ENCODE assay signal across 24 cellular contexts in the genomic region with DNA sequence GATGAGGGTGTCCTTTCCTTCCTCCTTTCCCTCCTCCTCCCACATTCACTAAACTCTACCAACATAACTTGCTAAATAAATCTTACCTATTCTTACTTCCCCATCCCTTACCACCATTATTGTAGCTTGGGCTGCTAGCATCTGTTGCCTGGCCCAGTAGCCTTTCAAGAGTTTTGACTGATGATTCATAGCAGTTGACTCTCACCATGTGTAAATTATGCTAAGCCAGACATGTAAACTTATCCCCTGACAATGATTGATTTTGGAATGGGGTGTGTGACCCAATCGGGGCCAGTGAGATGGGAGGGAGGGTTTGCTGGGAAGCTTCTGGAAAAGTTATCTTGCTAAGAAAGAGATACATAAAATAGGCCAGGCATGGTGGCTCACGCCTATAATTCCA.
DNase-seq lines count a peak whose midpoint lies in the region; ATAC-seq, FAIRE-seq and TF ChIP-seq lines count a peak whose summit lies in the region.
"Had no signal": no experiment of that assay in that cellular context is flagged by ENCODE, and none has a peak within 500 bp of the region (broad histone marks: within the 10 kb centered on the region; RNA-seq: fewer than 3 reads in every experiment).

No MANE protein-coding gene starts in this region.

- H3K9me3 ChIP-seq in HCT116 (ENCODE audit: control insufficient read depth in 1 of 2, insufficient read depth in 1 of 2, low read depth in 1 of 2, low read length in 2 of 2) (no peaks in the 10 kb centered on the region), astrocyte (ENCODE audit: insufficient read depth, low read depth, low read length) (no peaks in the 10 kb centered on the region), T-helper 17 cell (ENCODE audit: control insufficient read depth, low read length, poor library complexity, severe bottlenecking) (no peaks in the 10 kb centered on the region)

- CTCF ChIA-PET in HCT116 (lab: Charles Lee): no interaction called here

- no peak for TF ChIP-seq RAD21 in HCT116 (IDR thresholded peaks at IDR 0.05; ENCODE audit: low read depth)

- no peaks in the 10 kb centered on the region for H3K9me2 ChIP-seq in HCT116 (ENCODE audit: insufficient read depth)

- TF ChIP-seq CTCF in HCT116 (IDR thresholded peaks at IDR 0.05 in 2 of 3, conservative IDR thresholded peaks at IDR 0.05 in 1 of 3; ENCODE audit: borderline replicate concordance in 1 of 3, insufficient read depth in 1 of 3, low read depth in 2 of 3, low read length in 2 of 3) (no peak), astrocyte (IDR thresholded peaks at IDR 0.05; ENCODE audit: insufficient read depth, low read depth, low read length) (no peak), foreskin fibroblast (IDR thresholded peaks at IDR 0.05; ENCODE audit: low read depth, low read length) (no peak), omental fat pad (IDR thresholded peaks at IDR 0.05) (no peak), lower leg skin (IDR thresholded peaks at IDR 0.05) (no peak)

- H3K4me3 ChIP-seq in HCT116 (replicated peaks in 1 of 2; ENCODE audit: low read depth in 1 of 2, low read length in 2 of 2) (no peak overlapping the region), astrocyte (ENCODE audit: insufficient read depth, low read depth, low read length) (no peak overlapping the region), foreskin fibroblast (ENCODE audit: low read depth in 1 of 2, low read length in 2 of 2) (no peak overlapping the region), lower leg skin (ENCODE audit: low read depth, poor library complexity, severe bottlenecking) (no peak overlapping the region)
- H3K4me3 ChIP-seq: stomach had no signal

- H3K27me3 ChIP-seq in HCT116 (ENCODE audit: insufficient read depth, low read length) (no peaks in the 10 kb centered on the region), astrocyte (ENCODE audit: insufficient read depth, low read length) (no peaks in the 10 kb centered on the region)
- H3K27me3 ChIP-seq: stomach had no signal

- H4K20me1 ChIP-seq in HCT116 (ENCODE audit: insufficient read depth): no peaks in the 10 kb centered on the region
- H4K20me1 ChIP-seq in astrocyte (ENCODE audit: insufficient read depth, low read length): no peaks in the 10 kb centered on the region

- no peak overlapping the region for H3K9ac ChIP-seq in HCT116 (ENCODE audit: low read length)
- no peak overlapping the region for H3K9ac ChIP-seq in astrocyte (ENCODE audit: low read length)

- H3K36me3 ChIP-seq in HCT116 (ENCODE audit: control insufficient read depth in 1 of 2, insufficient read depth in 2 of 2, low read length in 2 of 2): no peaks in the 10 kb centered on the region
- no peaks in the 10 kb centered on the region for H3K36me3 ChIP-seq in astrocyte (ENCODE audit: insufficient read depth, low read length)
- H3K36me3 ChIP-seq: stomach had no signal

- POLR2A ChIA-PET in HCT116 (lab: Charles Lee): no interaction called here

- ATAC-seq in HCT116: no peak
- ATAC-seq in omental fat pad (ENCODE audit: low FRiP score): no peak
- ATAC-seq in T-helper 17 cell: no peak
- ATAC-seq: effector memory CD8-positive, alpha-beta T cell; HepG2; Panc1; T-cell had no signal

- intact Hi-C loops in HCT116 (cut with micrococcal nuclease) (no loop called here), lower leg skin (cut with DNase I; ENCODE audit: low total_unique reads) (no loop called here)

- H3K27me3 Mint-ChIP-seq in astrocyte (ENCODE audit: low read depth, unreplicated experiment) (no peaks in the 10 kb centered on the region), T-helper 17 cell (no peaks in the 10 kb centered on the region)

- H3K79me2 ChIP-seq in HCT116 (ENCODE audit: insufficient read depth, low read length) (no peaks in the 10 kb centered on the region), astrocyte (ENCODE audit: insufficient read depth, low read length) (no peaks in the 10 kb centered on the region)

- no peak overlapping the region for H3K4me3 Mint-ChIP-seq in astrocyte (ENCODE audit: unreplicated experiment)
- H3K4me3 Mint-ChIP-seq in T-helper 17 cell: no peak overlapping the region
- H3K4me3 Mint-ChIP-seq: activated CD4-positive, alpha-beta memory T cell treated with anti-CD3 and anti-CD28 coated beads, Interleukin-2, amount 10 ng/mL, durations not matched to agents 7 days and 5 days; activated naive CD8-positive, alpha-beta T cell; effector memory CD8-positive, alpha-beta T cell; memory B cell; nephron; T-cell had no signal

- peaks cover 8% of the 10 kb centered on the region for H3K9me3 Mint-ChIP-seq in astrocyte (ENCODE audit: unreplicated experiment)

- H3K27ac Mint-ChIP-seq in astrocyte (ENCODE audit: unreplicated experiment) (no peak overlapping the region), T-helper 17 cell (no peak overlapping the region)
- H3K27ac Mint-ChIP-seq: activated CD4-positive, alpha-beta memory T cell treated with anti-CD3 and anti-CD28 coated beads, Interleukin-2, amount 10 ng/mL, durations not matched to agents 7 days and 5 days; activated naive CD8-positive, alpha-beta T cell; effector memory CD8-positive, alpha-beta T cell; memory B cell; T-cell had no signal

- no peaks in the 10 kb centered on the region for H3K36me3 Mint-ChIP-seq in astrocyte (ENCODE audit: low read depth, unreplicated experiment)
- H3K36me3 Mint-ChIP-seq in T-helper 17 cell (ENCODE audit: low read depth): no peaks in the 10 kb centered on the region
- H3K36me3 Mint-ChIP-seq: memory B cell, T-cell had no signal

- RAD21 ChIA-PET in HCT116 (lab: Charles Lee; ENCODE audit: low non-redundant PET in 1 of 2, low total read pairs in 2 of 2, uncharacterized antibody in 2 of 2, unreplicated experiment in 2 of 2): no interaction called here

- no TSS peak for BruUV-seq in HCT116 (replicated peaks; lab: Mats Ljungman, UMichigan)

- WGBS in lower leg skin, 2 donors: 59 to 69% methylated on average over 2 of the region's 2 CpGs

- H3K4me1 Mint-ChIP-seq in astrocyte (ENCODE audit: low read depth, unreplicated experiment): peaks cover 14% of the 10 kb centered on the region
- no peaks in the 10 kb centered on the region for H3K4me1 Mint-ChIP-seq in T-helper 17 cell
- H3K4me1 Mint-ChIP-seq: activated CD4-positive, alpha-beta memory T cell treated with anti-CD3 and anti-CD28 coated beads, Interleukin-2, amount 10 ng/mL, durations not matched to agents 7 days and 5 days; memory B cell; T-cell had no signal

- H3K27ac ChIP-seq in HCT116 (ENCODE audit: low read depth, low read length) (no peak overlapping the region), astrocyte (ENCODE audit: low read depth, low read length) (no peak overlapping the region)
- H3K27ac ChIP-seq: stomach, VCaP had no signal

- H3K4me1 ChIP-seq in HCT116 (ENCODE audit: control insufficient read depth in 1 of 2, insufficient read depth in 2 of 2, low read length in 2 of 2) (peaks cover 0 to 7% of the 10 kb centered on the region in 2 experiments; a peak in 1 of 4 replicates), astrocyte (ENCODE audit: insufficient read depth, low read length) (peaks cover 17% of the 10 kb centered on the region)

- no peak for FAIRE-seq in astrocyte (lab: Jason Lieb, UNC)
- FAIRE-seq: GM18507, HepG2 had no signal

- no peak overlapping the region for H2AFZ ChIP-seq in HCT116 (ENCODE audit: low read depth, low read length, poor library complexity, severe bottlenecking)
- no peak overlapping the region for H2AFZ ChIP-seq in astrocyte (ENCODE audit: low read depth, low read length)

- H3K4me2 ChIP-seq in HCT116 (ENCODE audit: low read length) (0 out of 2 replicates have a peak overlapping the region, but pooled peaks have one; percentile 18), astrocyte (ENCODE audit: low read length) (peak overlapping the region; percentile 37)

- DNase-seq in AG08396 (ENCODE audit: low spot score) (peak; percentile 53), HCT116 (ENCODE audit: low read depth, low spot score) (no peak), astrocyte (ENCODE audit: low read depth) (peak; percentile 78), foreskin fibroblast (peak; percentile 64 to 75), omental fat pad (ENCODE audit: low spot score) (no peak), T-helper 17 cell (no peak), H4 (ENCODE audit: low spot score) (no peak), lower leg skin (ENCODE audit: low spot score in 2 of 2) (no peak)
- DNase-seq: activated CD4-positive, alpha-beta memory T cell treated with anti-CD3 and anti-CD28 coated beads, Interleukin-2, amount 10 ng/mL, durations not matched to agents 7 days and 5 days; activated T-cell treated with anti-CD3 and anti-CD28 coated beads, Interleukin-2, amount 50 U/mL, for 48 hours; central memory CD4-positive, alpha-beta T cell; effector memory CD8-positive, alpha-beta T cell; NCI-H2107; NCI-H774; stimulated activated CD4-positive, alpha-beta T cell treated with anti-CD3 and anti-CD28 coated beads, Interleukin-15, amount 100 ng/mL, for 24 hours; stomach; T-cell had no signal

- no peak for TF ChIP-seq POLR2A in HCT116 (IDR thresholded peaks at IDR 0.05; ENCODE audit: borderline replicate concordance, extremely low read depth, insufficient read depth, insufficient read length)
- no peak for TF ChIP-seq POLR2A in lower leg skin (IDR thresholded peaks at IDR 0.05)

TF ChIP-seq in HCT116, 20 proteins besides CTCF, POLR2A, EP300 and RAD21 (continues in another document):
- no peak for TF ChIP-seq ELF1 (IDR thresholded peaks at IDR 0.05; ENCODE audit: borderline replicate concordance, low read depth)
- no peak for TF ChIP-seq EGR1 (IDR thresholded peaks at IDR 0.05; ENCODE audit: low read depth)
- TF ChIP-seq ZNF274 (IDR thresholded peaks at IDR 0.05; ENCODE audit: low read depth, low read length): no peak
- TF ChIP-seq, protein P1, sequence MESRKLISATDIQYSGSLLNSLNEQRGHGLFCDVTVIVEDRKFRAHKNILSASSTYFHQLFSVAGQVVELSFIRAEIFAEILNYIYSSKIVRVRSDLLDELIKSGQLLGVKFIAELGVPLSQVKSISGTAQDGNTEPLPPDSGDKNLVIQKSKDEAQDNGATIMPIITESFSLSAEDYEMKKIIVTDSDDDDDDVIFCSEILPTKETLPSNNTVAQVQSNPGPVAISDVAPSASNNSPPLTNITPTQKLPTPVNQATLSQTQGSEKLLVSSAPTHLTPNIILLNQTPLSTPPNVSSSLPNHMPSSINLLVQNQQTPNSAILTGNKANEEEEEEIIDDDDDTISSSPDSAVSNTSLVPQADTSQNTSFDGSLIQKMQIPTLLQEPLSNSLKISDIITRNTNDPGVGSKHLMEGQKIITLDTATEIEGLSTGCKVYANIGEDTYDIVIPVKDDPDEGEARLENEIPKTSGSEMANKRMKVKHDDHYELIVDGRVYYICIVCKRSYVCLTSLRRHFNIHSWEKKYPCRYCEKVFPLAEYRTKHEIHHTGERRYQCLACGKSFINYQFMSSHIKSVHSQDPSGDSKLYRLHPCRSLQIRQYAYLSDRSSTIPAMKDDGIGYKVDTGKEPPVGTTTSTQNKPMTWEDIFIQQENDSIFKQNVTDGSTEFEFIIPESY (IDR thresholded peaks at IDR 0.05; ENCODE audit: extremely low read depth, insufficient replicate concordance, low read length): no peak
- no peak for TF ChIP-seq POLR2AphosphoS5 (IDR thresholded peaks at IDR 0.05; ENCODE audit: low read depth, low read length)
- TF ChIP-seq, protein P2, sequence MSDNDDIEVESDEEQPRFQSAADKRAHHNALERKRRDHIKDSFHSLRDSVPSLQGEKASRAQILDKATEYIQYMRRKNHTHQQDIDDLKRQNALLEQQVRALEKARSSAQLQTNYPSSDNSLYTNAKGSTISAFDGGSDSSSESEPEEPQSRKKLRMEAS (IDR thresholded peaks at IDR 0.05): no peak
- no peak for TF ChIP-seq ZFX (IDR thresholded peaks at IDR 0.05)

Comparison
In these comparisons a context has a peak if more than half of its experiments do, and no peak if none do; other contexts are left out.
1. DNase-seq: peak in AG08396 (single experiment), astrocyte (single experiment) and foreskin fibroblast (2 of 2); none in HCT116 (single experiment), omental fat pad (single experiment), T-helper 17 cell (0 of 3), H4 (single experiment) and lower leg skin (0 of 2).